Comparison of ENCODE assay signal across 13 cellular contexts in the genomic region with DNA sequence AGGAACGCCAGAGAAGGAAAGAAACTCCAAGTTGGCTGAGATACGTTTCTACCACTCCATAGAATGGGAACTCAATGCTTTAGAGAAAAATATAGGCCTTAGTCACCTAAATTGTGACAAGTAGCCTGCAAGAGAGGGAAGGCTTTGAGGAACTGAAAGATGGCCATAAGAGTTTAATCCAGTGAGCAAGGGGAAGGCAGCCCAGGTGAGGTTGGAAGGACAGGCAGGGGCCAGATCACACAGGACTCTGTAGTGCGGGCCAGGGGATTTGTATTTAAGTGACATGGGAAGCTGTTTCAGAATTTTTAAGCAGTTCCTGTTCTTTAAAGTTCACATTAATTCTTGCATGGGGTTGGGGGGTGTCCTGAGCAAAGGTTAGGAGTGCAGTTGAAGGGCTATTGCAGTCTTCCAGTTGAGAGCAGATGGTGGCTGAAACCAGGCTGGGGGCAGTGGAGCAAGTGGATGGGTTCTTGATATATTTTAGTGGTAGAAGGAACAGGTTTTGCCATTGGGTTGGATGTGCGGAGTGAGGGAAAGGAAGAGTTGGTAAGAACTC.
DNase-seq lines count a peak whose midpoint lies in the region; ATAC-seq and TF ChIP-seq lines count a peak whose summit lies in the region.
"Had no signal": no experiment of that assay in that cellular context is flagged by ENCODE, and none has a peak within 500 bp of the region (broad histone marks: within the 10 kb centered on the region; RNA-seq: fewer than 3 reads in every experiment).

No MANE protein-coding gene starts in this region.

- TF ChIP-seq EP300 in SK-N-SH (IDR thresholded peaks at IDR 0.05; ENCODE audit: borderline replicate concordance in 1 of 2, low read depth in 1 of 2, low read length in 1 of 2), result no peak

- no peaks in the 10 kb centered on the region for H3K27me3 Mint-ChIP-seq in CD8-positive, alpha-beta memory T cell
- H3K27me3 Mint-ChIP-seq in memory B cell, result no peaks in the 10 kb centered on the region
- H3K27me3 Mint-ChIP-seq: dendritic cell treated with granulocyte-macrophage colony-stimulating factor and Interleukin-4, amounts not matched to agents 40 ng/mL and 50 ng/mL, for 4 days had no signal

- no peaks in the 10 kb centered on the region for H4K20me1 ChIP-seq in SK-N-SH (ENCODE audit: insufficient read depth)

- H3K9ac ChIP-seq in SK-N-SH, result no peak overlapping the region

- no peaks in the 10 kb centered on the region for H3K9me3 Mint-ChIP-seq in CD8-positive, alpha-beta memory T cell
- no peaks in the 10 kb centered on the region for H3K9me3 Mint-ChIP-seq in memory B cell
- H3K9me3 Mint-ChIP-seq: activated naive CD4-positive, alpha-beta T cell treated with anti-CD3 and anti-CD28 coated beads, Interleukin-2, amount 50 U/mL, for 72 hours; dendritic cell treated with granulocyte-macrophage colony-stimulating factor and Interleukin-4, amounts not matched to agents 40 ng/mL and 50 ng/mL, for 4 days; mesothelial cell of epicardium had no signal

- H3F3A ChIP-seq in SK-N-SH (replicated peaks; ENCODE audit: insufficient read depth), result no peaks in the 10 kb centered on the region

- H3K4me1 Mint-ChIP-seq in CD8-positive, alpha-beta memory T cell, result no peaks in the 10 kb centered on the region
- H3K4me1 Mint-ChIP-seq in memory B cell, result no peaks in the 10 kb centered on the region

- POLR2A ChIA-PET in CD8-positive, alpha-beta memory T cell (lab: Charles Lee), result no interaction called here
- POLR2A ChIA-PET in SK-N-SH (lab: Yijun Ruan, JAX), result no interaction called here

- H3K27ac ChIP-seq in CD8-positive, alpha-beta memory T cell (ENCODE audit: low read depth, low read length), result no peak overlapping the region
- H3K27ac ChIP-seq in SK-N-SH (ENCODE audit: low read depth in 2 of 2, low read length in 1 of 2), result no peak overlapping the region
- H3K27ac ChIP-seq: WERI-Rb-1 had no signal

- no peaks in the 10 kb centered on the region for H3K27me3 ChIP-seq in CD8-positive, alpha-beta memory T cell (ENCODE audit: insufficient read depth, low read length, poor library complexity, severe bottlenecking)
- no peaks in the 10 kb centered on the region for H3K27me3 ChIP-seq in SK-N-SH (ENCODE audit: insufficient read depth)

- no peaks in the 10 kb centered on the region for H3K36me3 Mint-ChIP-seq in CD8-positive, alpha-beta memory T cell
- H3K36me3 Mint-ChIP-seq in memory B cell, result no peaks in the 10 kb centered on the region
- H3K36me3 Mint-ChIP-seq: activated naive CD4-positive, alpha-beta T cell treated with anti-CD3 and anti-CD28 coated beads, Interleukin-2, amount 50 U/mL, for 72 hours; mesothelial cell of epicardium had no signal

- WGBS in SK-N-SH (ENCODE audit: low lambda C conversion rate), result 94% methylated on average over 4 of the region's 4 CpGs

- TF ChIP-seq CTCF in SK-N-SH (IDR thresholded peaks at IDR 0.05), result no peak

- peak; percentile 31 for ATAC-seq in GM21381 (IDR thresholded peaks at IDR 0.05; ENCODE audit: unreplicated experiment)
- peak; percentile 39 for ATAC-seq in HG03196 (IDR thresholded peaks at IDR 0.05; ENCODE audit: unreplicated experiment)
- ATAC-seq in memory B cell (ENCODE audit: low read depth), result peak; percentile 9

- no peaks in the 10 kb centered on the region for H3K36me3 ChIP-seq in CD8-positive, alpha-beta memory T cell (ENCODE audit: insufficient read depth, low read length)
- no peaks in the 10 kb centered on the region for H3K36me3 ChIP-seq in SK-N-SH (replicated peaks in 1 of 2; ENCODE audit: control insufficient read depth in 1 of 2, insufficient read depth in 2 of 2, low read length in 1 of 2)
- H3K36me3 ChIP-seq: WERI-Rb-1 had no signal

- no peak overlapping the region for H2AFZ ChIP-seq in SK-N-SH (ENCODE audit: low read depth)

- no peak for DNase-seq in CD8-positive, alpha-beta memory T cell
- DNase-seq in memory B cell (ENCODE audit: low spot score in 2 of 2) (no peak), SHP77 (lab: John Stamatoyannopoulos, UW) (no peak), pons (ENCODE audit: low spot score) (no peak), SK-N-SH (no peak), C1 segment of cervical spinal cord (lab: John Stamatoyannopoulos, UW) (no peak)
- DNase-seq: NCI-H1105 treated with DMSO at 0.1 percent for 48 hours, WERI-Rb-1 had no signal

- peak overlapping the region; percentile 13 for H3K4me3 ChIP-seq in CD8-positive, alpha-beta memory T cell (ENCODE audit: low read length)
- H3K4me3 ChIP-seq in SK-N-SH (ENCODE audit: low read depth in 2 of 2, low read length in 1 of 2), result no peak overlapping the region

- H3K4me1 ChIP-seq in CD8-positive, alpha-beta memory T cell (ENCODE audit: insufficient read depth, low read length), result peaks cover 17% of the 10 kb centered on the region
- H3K4me1 ChIP-seq in SK-N-SH (ENCODE audit: control insufficient read depth in 1 of 2, insufficient read depth in 2 of 2, low read depth in 1 of 2, low read length in 1 of 2), result peaks cover 0 to 7% of the 10 kb centered on the region in 2 experiments; a peak in 2 of 4 replicates

- no peak overlapping the region for H3K27ac Mint-ChIP-seq in CD8-positive, alpha-beta memory T cell
- no peak overlapping the region for H3K27ac Mint-ChIP-seq in memory B cell
- H3K27ac Mint-ChIP-seq: activated naive CD4-positive, alpha-beta T cell treated with anti-CD3 and anti-CD28 coated beads, Interleukin-2, amount 50 U/mL, for 72 hours; dendritic cell treated with granulocyte-macrophage colony-stimulating factor and Interleukin-4, amounts not matched to agents 40 ng/mL and 50 ng/mL, for 4 days; mesothelial cell of epicardium had no signal

- no peaks in the 10 kb centered on the region for H3K79me2 ChIP-seq in SK-N-SH (ENCODE audit: insufficient read depth)

- H3K9me2 ChIP-seq in SK-N-SH, result no peaks in the 10 kb centered on the region

- H3K4me3 Mint-ChIP-seq in CD8-positive, alpha-beta memory T cell, result no peak overlapping the region
- no peak overlapping the region for H3K4me3 Mint-ChIP-seq in memory B cell
- H3K4me3 Mint-ChIP-seq: dendritic cell treated with granulocyte-macrophage colony-stimulating factor and Interleukin-4, amounts not matched to agents 40 ng/mL and 50 ng/mL, for 4 days; mesothelial cell of epicardium had no signal

- H3K9me3 ChIP-seq in CD8-positive, alpha-beta memory T cell (ENCODE audit: low read length), result no peaks in the 10 kb centered on the region
- no peaks in the 10 kb centered on the region for H3K9me3 ChIP-seq in SK-N-SH

- H3K4me2 ChIP-seq in SK-N-SH, result no peak overlapping the region

- TF ChIP-seq RAD21 in SK-N-SH (IDR thresholded peaks at IDR 0.05; ENCODE audit: low read length), result no peak

- CTCF ChIA-PET in CD8-positive, alpha-beta memory T cell (lab: Charles Lee), result interaction anchor here (1.1 kb wide), 1 partner anchor 18 kb away, joined by 3 read pairs; no protein-coding TSS in a partner anchor
- CTCF ChIA-PET in SK-N-SH (lab: Yijun Ruan, JAX), result no interaction called here

TF ChIP-seq in SK-N-SH, 30 proteins besides CTCF, POLR2A, EP300 and RAD21:
- TF ChIP-seq JUND (IDR thresholded peaks at IDR 0.05), result no peak
- TF ChIP-seq FOXJ3 (CRISPR knock-in tag; IDR thresholded peaks at IDR 0.05), result no peak
- no peak for TF ChIP-seq MEF2A (IDR thresholded peaks at IDR 0.05; ENCODE audit: borderline replicate concordance, low read depth)
- no peak for TF ChIP-seq TCF12 (IDR thresholded peaks at IDR 0.05)
- TF ChIP-seq TAF1 (IDR thresholded peaks at IDR 0.05; ENCODE audit: borderline replicate concordance, low read depth, low read length), result no peak
- TF ChIP-seq CHD2 (IDR thresholded peaks at IDR 0.05; ENCODE audit: low read length, partially characterized antibody), result no peak
- TF ChIP-seq GATA2 (CRISPR knock-in tag; IDR thresholded peaks at IDR 0.05), result no peak
- no peak for TF ChIP-seq NRF1 (IDR thresholded peaks at IDR 0.05; ENCODE audit: low read depth, low read length)
- no peak for TF ChIP-seq ELF1 (IDR thresholded peaks at IDR 0.05)
- no peak for TF ChIP-seq NFIC (IDR thresholded peaks at IDR 0.05; ENCODE audit: borderline replicate concordance)
- no peak for TF ChIP-seq MXI1 (IDR thresholded peaks at IDR 0.05; ENCODE audit: low read depth, low read length)
- no peak for TF ChIP-seq SIN3A (IDR thresholded peaks at IDR 0.05; ENCODE audit: borderline replicate concordance, low read depth, low read length)
- no peak for TF ChIP-seq ZBTB33 (IDR thresholded peaks at IDR 0.05; ENCODE audit: borderline replicate concordance, low read depth)
- no peak for TF ChIP-seq USF1 (IDR thresholded peaks at IDR 0.05; ENCODE audit: borderline replicate concordance, low read depth)
- TF ChIP-seq USF2 (IDR thresholded peaks at IDR 0.05; ENCODE audit: borderline replicate concordance, low read depth, low read length), result no peak
